In the genomic region with DNA sequence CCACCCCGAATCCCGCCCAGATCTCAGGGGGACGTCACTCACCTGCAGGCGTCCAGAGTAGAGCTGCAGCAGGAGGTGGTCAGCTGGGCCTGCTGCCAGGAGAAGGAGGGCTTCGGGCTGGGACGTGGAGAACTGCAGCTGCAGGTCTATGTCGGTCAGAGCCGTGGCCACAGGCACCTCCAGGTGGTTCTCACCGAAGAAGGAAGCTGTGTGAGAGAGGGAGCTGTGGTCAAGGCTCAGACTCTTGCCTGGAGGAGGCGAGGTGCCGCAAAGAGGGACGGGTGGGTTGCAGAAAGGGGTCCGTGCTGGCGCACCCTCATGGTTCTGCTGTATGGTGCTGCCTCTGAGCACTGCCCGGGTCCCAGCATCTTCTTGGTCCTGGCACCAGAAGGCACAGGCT, we compare ENCODE assay signal across 8 cellular contexts. TPM values are rescaled to one million over a fixed set of nuclear protein-coding genes. Genes with fewer than 3 reads are reported as not detected.
A peak's percentile ranks its signal among the peaks of the same experiment; 100 is the strongest.
DNase-seq lines count a peak whose midpoint lies in the region; ATAC-seq and TF ChIP-seq lines count a peak whose summit lies in the region.
"Not testable (repeated sequence)": the region's sequence is repeated elsewhere in the genome, so short reads cannot be mapped to it uniquely, and the experiment has no call there.
"Had no signal": no experiment of that assay in that cellular context is flagged by ENCODE, and none has a peak within 500 bp of the region (broad histone marks: within the 10 kb centered on the region; RNA-seq: fewer than 3 reads in every experiment).

No MANE protein-coding gene starts in this region.

- not testable (repeated sequence) for DNase-seq in AG04450 (ENCODE audit: low read depth, low spot score); IMR-90; SJCRH30; coronary artery (ENCODE audit: low spot score); glutamatergic neuron; prostate gland (ENCODE audit: low spot score)

- not testable (repeated sequence) for H4K91ac ChIP-seq in IMR-90 (ENCODE audit: insufficient read depth, low read depth, low read length)

- in situ Hi-C loops in IMR-90 (cut with MboI; ENCODE audit: low sequenced_read_pairs), result not testable (repeated sequence)

- H3K27me3 Mint-ChIP-seq in glutamatergic neuron (ENCODE audit: unreplicated experiment), result peaks cover 16% of the 10 kb centered on the region

- intact Hi-C loops in IMR-90 (cut with micrococcal nuclease); prostate gland (cut with DNase I): not testable (repeated sequence)

- peaks cover 25% of the 10 kb centered on the region for H3K4me1 ChIP-seq in IMR-90 (ENCODE audit: control insufficient read depth, insufficient read depth, low read length)
- H3K4me1 ChIP-seq in SJCRH30, result peaks cover 22% of the 10 kb centered on the region
- H3K4me1 ChIP-seq in prostate gland (replicated peaks), result peaks cover 12% of the 10 kb centered on the region
- H3K4me1 ChIP-seq in subcutaneous abdominal adipose tissue (ENCODE audit: control insufficient read depth in 5 of 5, insufficient read depth in 5 of 5, low read length in 5 of 5), result peaks cover 8 to 35% (median 28%) of the 10 kb centered on the region in 5 donors

- peaks cover 13% of the 10 kb centered on the region for H3K9me3 Mint-ChIP-seq in glutamatergic neuron (ENCODE audit: unreplicated experiment)

- not testable (repeated sequence) for H3K56ac ChIP-seq in IMR-90 (ENCODE audit: extremely low read depth, insufficient read depth, low read length)

- H3K4me1 Mint-ChIP-seq in glutamatergic neuron (ENCODE audit: low read depth, unreplicated experiment), result peaks cover 27% of the 10 kb centered on the region

- TF ChIP-seq CTCF in AG04450 (IDR thresholded peaks at IDR 0.05; ENCODE audit: low read depth, low read length); IMR-90 (conservative IDR thresholded peaks at IDR 0.05; ENCODE audit: low read depth, low read length); coronary artery (IDR thresholded peaks at IDR 0.05); glutamatergic neuron (IDR thresholded peaks at IDR 0.05; ENCODE audit: partially characterized antibody, unreplicated experiment); prostate gland (IDR thresholded peaks at IDR 0.05): not testable (repeated sequence)

- not testable (repeated sequence) for H3K4me3 Mint-ChIP-seq in glutamatergic neuron (ENCODE audit: unreplicated experiment)

- ATAC-seq in IMR-90 (ENCODE audit: low read depth), result not testable (repeated sequence)

- TF ChIP-seq POLR2A in IMR-90 (IDR thresholded peaks at IDR 0.05; ENCODE audit: low read depth, low read length); prostate gland (IDR thresholded peaks at IDR 0.05): not testable (repeated sequence)

- H3K18ac ChIP-seq in IMR-90 (ENCODE audit: low read depth, low read length), result not testable (repeated sequence)

- H3K9ac ChIP-seq in IMR-90 (ENCODE audit: low read depth, low read length); subcutaneous abdominal adipose tissue (ENCODE audit: low read length in 5 of 5): not testable (repeated sequence)

- H2BK20ac ChIP-seq in IMR-90 (ENCODE audit: low read depth, low read length), result not testable (repeated sequence)

- H3K27ac ChIP-seq in AG04450 (ENCODE audit: low read depth, low read length), result peak overlapping the region; percentile 97
- H3K27ac ChIP-seq in IMR-90 (ENCODE audit: insufficient read depth, low read length), result not testable (repeated sequence)
- H3K27ac ChIP-seq in SJCRH30, result peak overlapping the region; percentile 86
- peak overlapping the region; percentile 95 to 98 for H3K27ac ChIP-seq in coronary artery
- peak overlapping the region; percentile 66 to 73 for H3K27ac ChIP-seq in prostate gland
- H3K27ac ChIP-seq in subcutaneous abdominal adipose tissue (ENCODE audit: low read depth, low read length), result peak overlapping the region; percentile 69

- BruUV-seq in IMR-90 (replicated peaks; lab: Mats Ljungman, UMichigan), result not testable (repeated sequence)

- dilution Hi-C loops in IMR-90 (cut with HindIII; ENCODE audit: low sequenced_read_pairs, unreplicated experiment), result not testable (repeated sequence)

- not testable (repeated sequence) for H4K20me1 ChIP-seq in IMR-90 (ENCODE audit: insufficient read depth, low read length)

- peak overlapping the region; percentile 93 for H3K27ac Mint-ChIP-seq in glutamatergic neuron (ENCODE audit: unreplicated experiment)

- TF ChIP-seq RAD21 in IMR-90 (IDR thresholded peaks at IDR 0.05; ENCODE audit: low read length), result not testable (repeated sequence)

- peak overlapping the region; percentile 96 for H3K14ac ChIP-seq in IMR-90 (replicated peaks; ENCODE audit: low read depth, low read length)

- H2AK9ac ChIP-seq in IMR-90 (replicated peaks; ENCODE audit: low read depth, low read length, poor library complexity), result peak overlapping the region; percentile 50

- not testable (repeated sequence) for H3K23ac ChIP-seq in IMR-90 (ENCODE audit: low read depth, low read length)

- not testable (repeated sequence) for H4K8ac ChIP-seq in IMR-90 (ENCODE audit: low read depth in 2 of 2, low read length in 2 of 2)

- not testable (repeated sequence) for H3K36me3 Mint-ChIP-seq in glutamatergic neuron (ENCODE audit: unreplicated experiment)

- not testable (repeated sequence) for H2BK5ac ChIP-seq in IMR-90 (ENCODE audit: low read depth, low read length, poor library complexity, severe bottlenecking)

- H2AFZ ChIP-seq in IMR-90 (replicated peaks; ENCODE audit: low read length, poor library complexity), result not testable (repeated sequence)

- peaks cover 14% of the 10 kb centered on the region for H3K36me3 ChIP-seq in IMR-90 (ENCODE audit: control insufficient read depth, insufficient read depth, low read length)
- not testable (repeated sequence) for H3K36me3 ChIP-seq in SJCRH30, prostate gland
- H3K36me3 ChIP-seq in subcutaneous abdominal adipose tissue (ENCODE audit: control insufficient read depth in 5 of 5, insufficient read depth in 5 of 5, low read length in 5 of 5), result peaks cover 0 to 33% (median 24%) of the 10 kb centered on the region in 5 donors

- peaks cover 11 to 53% of the 10 kb centered on the region in 2 experiments for H3K79me1 ChIP-seq in IMR-90 (ENCODE audit: low read depth in 1 of 2, low read length in 2 of 2)

- not testable (repeated sequence) for H3K4me3 ChIP-seq in AG04450 (ENCODE audit: low read depth, low read length); IMR-90 (ENCODE audit: insufficient read depth, low read depth, low read length); SJCRH30; coronary artery; prostate gland; subcutaneous abdominal adipose tissue (ENCODE audit: low read depth in 1 of 5, low read length in 5 of 5)

- CTCF ChIA-PET in AG04450 (lab: Charles Lee), result interaction anchor here (1.1 kb wide), 1 partner anchor 9 kb away, joined by 3 read pairs; no protein-coding TSS in a partner anchor
- CTCF ChIA-PET in IMR-90 (lab: Yijun Ruan, JAX), result not testable (repeated sequence)

- H2BK120ac ChIP-seq in IMR-90 (ENCODE audit: low read depth, low read length), result not testable (repeated sequence)

- H3K27me3 ChIP-seq in AG04450 (ENCODE audit: control insufficient read depth, insufficient read depth, low read length); IMR-90 (ENCODE audit: control insufficient read depth, insufficient read depth, low read length); SJCRH30; prostate gland (replicated peaks; ENCODE audit: insufficient read depth): not testable (repeated sequence)
- H3K27me3 ChIP-seq in subcutaneous abdominal adipose tissue (ENCODE audit: control insufficient read depth in 5 of 5, insufficient read depth in 4 of 5, low read length in 5 of 5), result peaks cover 0 to 13% (median 4%) of the 10 kb centered on the region in 5 donors

- H3K9me3 ChIP-seq in AG04450 (ENCODE audit: control insufficient read depth, insufficient read depth, low read length); IMR-90 (ENCODE audit: control insufficient read depth, insufficient read depth, low read length); SJCRH30 (replicated peaks); prostate gland; subcutaneous abdominal adipose tissue (ENCODE audit: control insufficient read depth in 5 of 5, low read length in 5 of 5): not testable (repeated sequence)

- WGBS in IMR-90 (ENCODE audit: extremely low coverage in 2 of 2, insufficient read length in 1 of 2), 2 experiments, result 80% methylated on average over 3 of the region's 15 CpGs; no CpG with 5 or more reads in 1 of the 2 experiments
- WGBS in prostate gland, result 74% methylated on average over 11 of the region's 15 CpGs

- not testable (repeated sequence) for H3K9me1 ChIP-seq in IMR-90 (ENCODE audit: insufficient read depth, low read length)

- POLR2A ChIA-PET in AG04450 (lab: Yijun Ruan, JAX), result interaction anchor here (0.6 to 1.8 kb wide), 2 partner anchors 26 to 46 kb away, joined by 3 to 4 read pairs; no protein-coding TSS in a partner anchor
- POLR2A ChIA-PET in IMR-90 (lab: Charles Lee; ENCODE audit: unreplicated experiment), result not testable (repeated sequence)

- not testable (repeated sequence) for H2BK15ac ChIP-seq in IMR-90 (ENCODE audit: low read depth, low read length)

- H3K4me2 ChIP-seq in IMR-90 (ENCODE audit: low read depth, low read length), result not testable (repeated sequence)

- H2AK5ac ChIP-seq in IMR-90 (ENCODE audit: low read depth, low read length), result not testable (repeated sequence)

- H4K5ac ChIP-seq in IMR-90 (ENCODE audit: low read depth, low read length), result not testable (repeated sequence)

- H3K4ac ChIP-seq in IMR-90 (ENCODE audit: low read depth, low read length), result peak overlapping the region; percentile 99; the same call in 1 of the 2 replicates

RNA-seq across cellular contexts. Expression of a gene that starts 19.6 kb away (rescaled TPM):
- polyA plus RNA-seq in AG04450 (2011; rRNA removed) (5.8 and 8.4 TPM in 2 replicates), IMR-90 (2012; rRNA removed) (28.4 and 35.6 TPM in 2 replicates)
- polyA minus RNA-seq in AG04450 (2011; rRNA and poly(A)+ RNA removed), result 11.9 and 14.1 TPM in 2 replicates
- total RNA-seq in IMR-90 (2012; rRNA removed) (12.4 and 14.7 TPM in 2 replicates), glutamatergic neuron (ENCODE audit: unreplicated experiment) (1.1 TPM), prostate gland (10 to 100 TPM; 14.3 to 29.4 TPM)
- 15.6 and 23.3 TPM in 2 replicates for polyA plus RNA-seq in IMR-90 (2012; cell fraction: cytosol; rRNA removed)
- polyA plus RNA-seq in IMR-90 (2012; cell fraction: nucleus; rRNA removed; ENCODE audit: low replicate concordance), result 24.1 and 69.4 TPM in 2 replicates
- 10.4 and 11.1 TPM in 2 replicates for total RNA-seq in SJCRH30 (2014; rRNA removed; shearing (Covaris generic))
- polyA plus RNA-seq: CD14-positive monocyte had no signal

RNA-seq across cellular contexts. Expression of a gene that starts 45.3 kb away (rescaled TPM):
- 14.2 and 17.4 TPM in 2 replicates for polyA plus RNA-seq in AG04450 (2011; rRNA removed)
- polyA minus RNA-seq in AG04450 (2011; rRNA and poly(A)+ RNA removed), result 26.2 and 34.8 TPM in 2 replicates
- 11.9 and 12.7 TPM in 2 replicates for total RNA-seq in IMR-90 (2012; rRNA removed)
- polyA plus RNA-seq in IMR-90 (2012; rRNA removed), result 12.5 and 14.6 TPM in 2 replicates
- polyA plus RNA-seq in IMR-90 (2012; cell fraction: cytosol; rRNA removed), result 5.1 and 11.2 TPM in 2 replicates
- 27.3 and 29.8 TPM in 2 replicates for polyA plus RNA-seq in IMR-90 (2012; cell fraction: nucleus; rRNA removed; ENCODE audit: low replicate concordance)
- total RNA-seq in SJCRH30 (2014; rRNA removed; shearing (Covaris generic)), result 7.4 and 8.3 TPM in 2 replicates
- total RNA-seq in glutamatergic neuron (ENCODE audit: unreplicated experiment), result 21.2 TPM
- total RNA-seq in prostate gland, result 10 to 100 TPM; 23.6 to 25.6 TPM

RNA-seq across cellular contexts. Expression of a gene that starts 53.0 kb away (rescaled TPM):
- 38.9 and 42.3 TPM in 2 replicates for polyA plus RNA-seq in AG04450 (2011; rRNA removed)
- polyA minus RNA-seq in AG04450 (2011; rRNA and poly(A)+ RNA removed), result 13.3 and 16.3 TPM in 2 replicates
- total RNA-seq in IMR-90 (2012; rRNA removed), result 42.1 and 84.7 TPM in 2 replicates
- polyA plus RNA-seq in IMR-90 (2012; rRNA removed), result 55.6 and 59.3 TPM in 2 replicates
- 111 and 209 TPM in 2 replicates for polyA plus RNA-seq in IMR-90 (2012; cell fraction: cytosol; rRNA removed)
- 38.5 and 123 TPM in 2 replicates for polyA plus RNA-seq in IMR-90 (2012; cell fraction: nucleus; rRNA removed; ENCODE audit: low replicate concordance)
- total RNA-seq in SJCRH30 (2014; rRNA removed; shearing (Covaris generic)), result 58.5 and 60.9 TPM in 2 replicates
- total RNA-seq in glutamatergic neuron (ENCODE audit: unreplicated experiment), result 33.6 TPM
- total RNA-seq in prostate gland, result 100 to 1,000 TPM; 125 to 277 TPM
